Comparison of ENCODE assay signal across 17 cellular contexts in genomic region chr3:52528596-52529375, GRCh38. TPM values are rescaled to one million over a fixed set of nuclear protein-coding genes. Genes with fewer than 3 reads are reported as not detected.
DNase-seq lines count a peak whose midpoint lies in the region; ATAC-seq, FAIRE-seq and TF ChIP-seq lines count a peak whose summit lies in the region.
"Had no signal": no experiment of that assay in that cellular context is flagged by ENCODE, and none has a peak within 500 bp of the region (broad histone marks: within the 10 kb centered on the region; RNA-seq: fewer than 3 reads in every experiment).

No MANE protein-coding gene starts in this region.

- no peaks in the 10 kb centered on the region for H3K9me3 Mint-ChIP-seq in WTC11
- H3K9me3 Mint-ChIP-seq: T-helper 1 cell treated with Interleukin-12 subunit alpha and Interleukin-12 subunit beta and Interleukin-4 antibody, amounts not matched to agents 30 μg/mL and 1 μg/mL, for 36 hours had no signal

- peak overlapping the region; percentile 83 to 92 for H3K27ac ChIP-seq in right atrium auricular region
- H3K27ac ChIP-seq in pancreas = no peak overlapping the region
- H3K27ac ChIP-seq: epithelial cell of prostate, parathyroid adenoma had no signal

- 93% methylated on average over 25 of the region's 25 CpGs for WGBS in pancreas, 2 donors

- peaks cover 37% of the 10 kb centered on the region for H3K36me3 ChIP-seq in right atrium auricular region
- no peaks in the 10 kb centered on the region for H3K36me3 ChIP-seq in pancreas

- ATAC-seq in WTC11 = no peak
- no peak for ATAC-seq in pancreas
- ATAC-seq in GM18861 (IDR thresholded peaks at IDR 0.05; ENCODE audit: unreplicated experiment) = no peak

- no peak for TF ChIP-seq CTCF in GM10266 (IDR thresholded peaks at IDR 0.05; ENCODE audit: control insufficient read depth, insufficient read depth, low read depth, missing control alignments)
- no peak for TF ChIP-seq CTCF in WTC11 (IDR thresholded peaks at IDR 0.05)
- no peak for TF ChIP-seq CTCF in right atrium auricular region (IDR thresholded peaks at IDR 0.05)
- no peak for TF ChIP-seq CTCF in pancreas (IDR thresholded peaks at IDR 0.05)

- H3K4me1 ChIP-seq in right atrium auricular region (peaks cover 0 to 89% of the 10 kb centered on the region in 2 donors), pancreas (no peaks in the 10 kb centered on the region)

- H3K4me3 ChIP-seq in right atrium auricular region (no peak overlapping the region), pancreas (no peak overlapping the region)
- H3K4me3 ChIP-seq: stomach had no signal

- H3K27ac Mint-ChIP-seq in WTC11 = no peak overlapping the region; the same call in 1 of the 2 replicates
- H3K27ac Mint-ChIP-seq: T-helper 1 cell treated with Interleukin-12 subunit alpha and Interleukin-12 subunit beta and Interleukin-4 antibody, amounts not matched to agents 30 μg/mL and 1 μg/mL, for 36 hours had no signal

- POLR2A ChIA-PET in WTC11 (lab: Charles Lee) = no interaction called here

- H3K36me3 Mint-ChIP-seq in WTC11 = peaks cover 37% of the 10 kb centered on the region

- DNase-seq in GM10266 (ENCODE audit: extremely low spot score) (peak; percentile 12), WTC11 (ENCODE audit: low spot score) (peak; percentile 15), right atrium auricular region (ENCODE audit: low spot score) (no peak), pancreas (peak in 4 of 6 donors; percentile 15 to 58 (median 47)), cerebellum (ENCODE audit: low spot score) (no peak), NCI-H345 treated with DMSO at 0.1 percent for 48 hours (lab: John Stamatoyannopoulos, UW; ENCODE audit: unreplicated experiment) (no peak)
- DNase-seq: activated CD4-positive, alpha-beta T cell treated with anti-CD3 and anti-CD28 coated beads for 48 hours; activated T-cell treated with anti-CD3 and anti-CD28 coated beads, Interleukin-2, amount 50 U/mL, for 48 hours; amniotic stem cell; BE2C; KBM-7; NCI-H1092 treated with DMSO at 0.1 percent for 48 hours; stomach had no signal

- H3K9me3 ChIP-seq in right atrium auricular region (no peaks in the 10 kb centered on the region), pancreas (no peaks in the 10 kb centered on the region)
- H3K9me3 ChIP-seq: BE2C, stomach had no signal

- H3K27me3 ChIP-seq in right atrium auricular region (no peaks in the 10 kb centered on the region), pancreas (no peaks in the 10 kb centered on the region)
- H3K27me3 ChIP-seq: BE2C had no signal

- no peaks in the 10 kb centered on the region; the same call in 1 of the 2 replicates for H3K27me3 Mint-ChIP-seq in WTC11 (ENCODE audit: low read depth)

- intact Hi-C loops in pancreas (cut with DNase I) = no loop called here

- no peak for FAIRE-seq in pancreas (lab: Jason Lieb, UNC)

- peaks cover 8% of the 10 kb centered on the region for H3K4me1 Mint-ChIP-seq in WTC11

- CTCF ChIA-PET in WTC11 (lab: Charles Lee) = interaction anchor here (0.6 kb wide), 1 partner anchor 28 kb away, joined by 3 read pairs; no protein-coding TSS in a partner anchor

- H3K4me3 Mint-ChIP-seq in WTC11 = no peak overlapping the region
- H3K4me3 Mint-ChIP-seq: T-helper 1 cell treated with Interleukin-12 subunit alpha and Interleukin-12 subunit beta and Interleukin-4 antibody, amounts not matched to agents 30 μg/mL and 1 μg/mL, for 36 hours had no signal

TF ChIP-seq in WTC11, 78 proteins besides CTCF, POLR2A, EP300 and RAD21:
- TF ChIP-seq ZNF423 (CRISPR knock-in tag; IDR thresholded peaks at IDR 0.05) = no peak
- no peak for TF ChIP-seq ZNF281 (CRISPR knock-in tag; IDR thresholded peaks at IDR 0.05)
- no peak for TF ChIP-seq NFE2L1 (CRISPR knock-in tag; IDR thresholded peaks at IDR 0.05)
- TF ChIP-seq ZNF138 (CRISPR knock-in tag; conservative IDR thresholded peaks at IDR 0.05) = no peak
- TF ChIP-seq ATF3 (CRISPR knock-in tag; conservative IDR thresholded peaks at IDR 0.05) = no peak
- no peak for TF ChIP-seq ZBTB21 (CRISPR knock-in tag; IDR thresholded peaks at IDR 0.05; ENCODE audit: borderline replicate concordance)
- no peak for TF ChIP-seq FOXP4 (CRISPR knock-in tag; IDR thresholded peaks at IDR 0.05)
- TF ChIP-seq ZNF671 (CRISPR knock-in tag; IDR thresholded peaks at IDR 0.05) = no peak
- TF ChIP-seq SMAD4 (CRISPR knock-in tag; IDR thresholded peaks at IDR 0.05) = no peak
TF ChIP-seq in WTC11: peak in this region for 0.

RNA-seq across cellular contexts. Expression of gene NT5DC2, which starts 4.9 kb away (rescaled TPM):
- total RNA-seq in WTC11 (2021) = 377 to 430 TPM (median 417 TPM) in 3 replicates
- 100 to 1,000 TPM in 1 of 2 donors, 10 to 100 TPM in 1; 94.0 to 146 TPM for total RNA-seq in right atrium auricular region
- total RNA-seq in pancreas = 10 to 100 TPM in 1 of 6 donors, 1 to 10 TPM in 5; 3.5 to 14.5 (median 7.7) TPM
- polyA plus RNA-seq in pancreas = 10 to 100 TPM; 17.3 to 37.6 TPM
- 39.0 TPM for total RNA-seq in cerebellum

RNA-seq across cellular contexts. Expression of gene UQCC5, which starts 7.6 kb away (rescaled TPM):
- total RNA-seq in WTC11 (2021) (30.0 to 37.8 TPM (median 36.4 TPM) in 3 replicates), right atrium auricular region (1 to 10 TPM; 1.2 to 3.1 TPM), pancreas (10 to 100 TPM in 1 of 6 donors, 1 to 10 TPM in 5; 5.0 to 11.2 (median 7.1) TPM), cerebellum (4.5 TPM)
- polyA plus RNA-seq in pancreas = 10 to 100 TPM; 25.7 to 41.8 TPM

RNA-seq across cellular contexts. Expression of gene STAB1, which starts 33.6 kb away (rescaled TPM):
- total RNA-seq in WTC11 (2021) (1.9 to 2.6 TPM (median 2.1 TPM) in 3 replicates), right atrium auricular region (10 to 100 TPM; 46.5 to 62.6 TPM), pancreas (10 to 100 TPM in 5 of 6 donors, 1 to 10 TPM in 1; 8.2 to 57.7 (median 36.3) TPM), cerebellum (19.8 TPM)
- polyA plus RNA-seq in pancreas = 100 to 1,000 TPM; 122 to 140 TPM

Comparison
In these comparisons a context has a peak if more than half of its experiments do, and no peak if none do; other contexts are left out.
1. DNase-seq: peak in GM10266 (single experiment), WTC11 (single experiment) and pancreas (4 of 6); none in right atrium auricular region (single experiment), cerebellum (single experiment) and NCI-H345 treated with DMSO at 0.1 percent for 48 hours (single experiment).
2. H3K27ac ChIP-seq: peak in right atrium auricular region (2 of 2); none in pancreas (0 of 4).